Comparison of ENCODE assay signal across 12 cellular contexts in genomic region chr17:64151016-64151368, GRCh38.
"Had no signal": no experiment of that assay in that cellular context is flagged by ENCODE, and none has a peak within 500 bp of the region (broad histone marks: within the 10 kb centered on the region; RNA-seq: fewer than 3 reads in every experiment).

No MANE protein-coding gene starts in this region.

- H3K27me3 ChIP-seq: dorsolateral prefrontal cortex, left lung, ovary, SJSA1, tibial artery had no signal

- ATAC-seq: activated CD8-positive, alpha-beta T cell treated with anti-CD3 and anti-CD28 coated beads for 36 hours; esophagus mucosa had no signal

- H3K9me3 ChIP-seq: left lung, ovary, SJSA1, tibial artery had no signal

- H3K4me3 ChIP-seq: dorsolateral prefrontal cortex, left lung, ovary, SJSA1, tibial artery had no signal

- H3K27me3 Mint-ChIP-seq: activated CD8-positive, alpha-beta T cell treated with anti-CD3 and anti-CD28 coated beads for 36 hours; activated naive CD4-positive, alpha-beta T cell treated with anti-CD3 and anti-CD28 coated beads, Interleukin-2, amount 10 ng/mL, durations not matched to agents 7 days and 5 days had no signal

- DNase-seq: activated CD8-positive, alpha-beta T cell treated with anti-CD3 and anti-CD28 coated beads for 36 hours; activated naive CD4-positive, alpha-beta T cell treated with anti-CD3 and anti-CD28 coated beads, Interleukin-2, amount 10 ng/mL, durations not matched to agents 7 days and 5 days; dorsolateral prefrontal cortex; ovary; stimulated activated CD4-positive, alpha-beta T cell treated with anti-CD3 and anti-CD28 coated beads, Interleukin-4, amount 100 ng/mL, for 4 hours; SW 1271; T-helper 9 cell had no signal

- H3K36me3 ChIP-seq: ovary had no signal

- H3K27ac Mint-ChIP-seq: activated CD8-positive, alpha-beta T cell treated with anti-CD3 and anti-CD28 coated beads for 36 hours; activated naive CD4-positive, alpha-beta T cell treated with anti-CD3 and anti-CD28 coated beads, Interleukin-2, amount 10 ng/mL, durations not matched to agents 7 days and 5 days; activated T-helper 2 cell treated with anti-CD3 and anti-CD28 coated beads, Interferon-gamma antibody, Interleukin-2, Interleukin-4, amounts not matched to agents 10 μg/mL and 5 μg/mL and 100 μg/mL, durations not matched to agents 14 hours and 24 hours and 36 hours had no signal

- H3K27ac ChIP-seq: ovary, SJSA1 had no signal

- H3K9me3 Mint-ChIP-seq: activated CD8-positive, alpha-beta T cell treated with anti-CD3 and anti-CD28 coated beads for 36 hours; activated naive CD4-positive, alpha-beta T cell treated with anti-CD3 and anti-CD28 coated beads, Interleukin-2, amount 10 ng/mL, durations not matched to agents 7 days and 5 days; activated T-helper 2 cell treated with anti-CD3 and anti-CD28 coated beads, Interferon-gamma antibody, Interleukin-2, Interleukin-4, amounts not matched to agents 10 μg/mL and 5 μg/mL and 100 μg/mL, durations not matched to agents 14 hours and 24 hours and 36 hours had no signal

- H3K4me3 Mint-ChIP-seq: activated CD8-positive, alpha-beta T cell treated with anti-CD3 and anti-CD28 coated beads for 36 hours; activated naive CD4-positive, alpha-beta T cell treated with anti-CD3 and anti-CD28 coated beads, Interleukin-2, amount 10 ng/mL, durations not matched to agents 7 days and 5 days had no signal
